In the genomic region with DNA sequence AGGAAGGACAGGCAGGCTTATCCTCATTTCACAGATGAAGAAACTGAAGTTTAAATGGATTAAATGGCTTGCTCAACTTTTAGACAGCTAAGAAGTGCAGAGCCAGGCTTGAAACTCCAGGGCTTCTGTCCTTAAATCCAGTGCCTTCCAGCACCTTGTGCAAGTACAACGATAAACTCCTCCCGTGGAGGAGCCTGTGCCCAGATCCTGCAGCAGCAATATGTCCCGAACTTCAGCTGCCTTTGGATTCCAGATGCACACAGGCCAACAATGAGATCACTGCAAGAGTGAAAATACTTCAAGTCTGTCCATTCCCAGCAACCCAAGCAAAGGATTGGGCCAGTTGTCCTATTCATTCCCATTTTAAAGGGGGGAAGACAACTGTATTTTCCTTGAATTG, we compare ENCODE assay signal across 23 cellular contexts.
"Had no signal": no experiment of that assay in that cellular context is flagged by ENCODE, and none has a peak within 500 bp of the region (broad histone marks: within the 10 kb centered on the region; RNA-seq: fewer than 3 reads in every experiment).

No MANE protein-coding gene starts in this region.

- H3K27ac ChIP-seq: breast epithelium, SK-N-MC had no signal

- H3K4me1 ChIP-seq: breast epithelium had no signal

- H3K9me3 ChIP-seq: breast epithelium had no signal

- ATAC-seq: activated CD8-positive, alpha-beta memory T cell treated with anti-CD3 and anti-CD28 coated beads, Interleukin-2, amount 10 ng/mL, durations not matched to agents 7 days and 5 days; PC-3; T-cell had no signal

- H3K4me3 ChIP-seq: breast epithelium, SK-N-MC had no signal

- H3K36me3 ChIP-seq: breast epithelium had no signal

- DNase-seq: activated B cell treated with CpG ODN at 0.5 μM for 24 hours; activated CD4-positive, alpha-beta T cell treated with anti-CD3 and anti-CD28 coated beads for 1 hour; activated CD4-positive, alpha-beta T cell treated with anti-CD3 and anti-CD28 coated beads, Interleukin-2, amount 10 ng/mL, durations not matched to agents 24 days and 14 days; activated CD4-positive, alpha-beta T cell treated with anti-CD3 and anti-CD28 coated beads, Interleukin-2, amount 50 U/mL, for 48 hours; activated CD8-positive, alpha-beta memory T cell treated with anti-CD3 and anti-CD28 coated beads, Interleukin-2, amount 10 ng/mL, durations not matched to agents 7 days and 5 days; activated gamma-delta T cell; activated naive CD4-positive, alpha-beta T cell treated with anti-CD3 and anti-CD28 coated beads for 36 hours; activated T-cell treated with anti-CD3 and anti-CD28 coated beads, Interleukin-2, amount 50 U/mL, for 24 hours; Karpas-422; MM.1S; NCI-H1105; NCI-H1436; NCI-H1694 treated with DMSO at 0.1 percent for 48 hours; NCI-H2029 treated with DMSO at 0.1 percent for 48 hours; NCI-H345; NCI-H510A; NCI-H526 treated with DMSO at 0.1 percent for 48 hours; PC-3; T-cell; T-helper 2 cell; T1000 had no signal

- H3K27me3 ChIP-seq: breast epithelium had no signal
